13 cellular contexts compared by ENCODE assay signal in the genomic region with DNA sequence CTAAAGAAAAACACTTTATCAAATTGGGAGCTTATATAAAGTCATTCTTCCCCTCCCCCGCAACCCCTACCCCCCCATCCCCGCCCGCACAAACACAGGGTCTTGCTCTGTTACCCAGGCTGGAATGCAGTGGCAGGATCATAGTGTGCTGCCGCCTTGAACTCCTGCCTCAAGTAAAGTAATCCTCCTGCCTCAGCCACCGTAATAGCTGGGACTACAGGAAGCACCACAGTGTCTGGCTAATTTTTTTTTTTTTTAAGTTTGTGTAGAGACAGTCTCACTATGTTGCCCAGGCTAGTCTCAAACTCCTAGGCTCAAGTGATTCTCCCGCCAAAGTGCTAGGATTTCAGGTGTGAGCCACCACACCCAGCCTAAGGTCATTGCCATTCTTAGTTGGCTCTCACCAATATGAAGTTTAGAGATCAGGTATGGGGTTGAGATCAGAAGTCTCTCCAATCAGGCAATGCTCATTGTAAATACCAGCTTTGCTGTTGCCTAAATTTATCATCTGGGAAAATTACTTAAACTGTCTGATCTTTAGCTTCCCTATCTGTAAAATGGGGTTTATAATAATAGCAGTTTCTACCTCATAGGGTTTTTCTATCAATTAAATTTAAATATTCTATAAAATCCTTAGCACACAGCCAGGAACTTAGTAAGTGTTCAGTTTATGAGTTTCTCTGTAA.
DNase-seq lines count a peak whose midpoint lies in the region; ATAC-seq, FAIRE-seq and TF ChIP-seq lines count a peak whose summit lies in the region.
"Had no signal": no experiment of that assay in that cellular context is flagged by ENCODE, and none has a peak within 500 bp of the region (broad histone marks: within the 10 kb centered on the region; RNA-seq: fewer than 3 reads in every experiment).

No MANE protein-coding gene starts in this region.

- TF ChIP-seq CTCF in A549 (IDR thresholded peaks at IDR 0.05), result no peak

- peak overlapping the region in 1 of 2 experiments; percentile 52; a peak in 3 of 6 replicates for H3K27ac ChIP-seq in A549
- peak overlapping the region; percentile 58 for H3K27ac ChIP-seq in mesodermal cell (ENCODE audit: low read depth, low read length, severe bottlenecking)

- TF ChIP-seq RAD21 in A549 (conservative IDR thresholded peaks at IDR 0.05 in 1 of 2, IDR thresholded peaks at IDR 0.05 in 1 of 2), result no peak

- peak overlapping the region; percentile 20; the same call in 1 of the 3 replicates for H3K4me2 ChIP-seq in A549

- no peaks in the 10 kb centered on the region for H3K9me3 Mint-ChIP-seq in activated T-helper 2 cell treated with anti-CD3 and anti-CD28 coated beads, Interferon-gamma antibody, Interleukin-2, Interleukin-4, amounts not matched to agents 10 μg/mL and 5 μg/mL and 100 μg/mL, durations not matched to agents 14 hours and 24 hours and 36 hours

- H3K9me3 ChIP-seq in A549 (no peaks in the 10 kb centered on the region), mesodermal cell (ENCODE audit: control insufficient read depth, low read length) (no peaks in the 10 kb centered on the region)
- H3K9me3 ChIP-seq: Caco-2 had no signal

- H3K4me3 Mint-ChIP-seq in activated T-helper 2 cell treated with anti-CD3 and anti-CD28 coated beads, Interferon-gamma antibody, Interleukin-2, Interleukin-4, amounts not matched to agents 10 μg/mL and 5 μg/mL and 100 μg/mL, durations not matched to agents 14 hours and 24 hours and 36 hours (ENCODE audit: low read depth), result peak overlapping the region; percentile 33

- TF ChIP-seq POLR2A in A549 (IDR thresholded peaks at IDR 0.05; ENCODE audit: low read length), result no peak

- WGBS in A549 (ENCODE audit: missing lambda C conversion rate), result 84% methylated on average over 6 of the region's 6 CpGs
- WGBS in mesodermal cell (ENCODE audit: insufficient coverage in 2 of 2), 2 experiments, result 14% methylated on average over 1 of the region's 6 CpGs; no CpG with 5 or more reads in 1 of the 2 experiments

- peak overlapping the region; percentile 77 for H3K27ac Mint-ChIP-seq in activated T-helper 2 cell treated with anti-CD3 and anti-CD28 coated beads, Interferon-gamma antibody, Interleukin-2, Interleukin-4, amounts not matched to agents 10 μg/mL and 5 μg/mL and 100 μg/mL, durations not matched to agents 14 hours and 24 hours and 36 hours

- no peak for FAIRE-seq in A549 (lab: Jason Lieb, UNC)
- FAIRE-seq: colon had no signal

- TF ChIP-seq EP300 in A549 (IDR thresholded peaks at IDR 0.05), result no peak

- POLR2A ChIA-PET in A549 (lab: Yijun Ruan, JAX), result no interaction called here

- H3K4me1 Mint-ChIP-seq in activated T-helper 2 cell treated with anti-CD3 and anti-CD28 coated beads, Interferon-gamma antibody, Interleukin-2, Interleukin-4, amounts not matched to agents 10 μg/mL and 5 μg/mL and 100 μg/mL, durations not matched to agents 14 hours and 24 hours and 36 hours (ENCODE audit: low read depth), result peaks cover 83% of the 10 kb centered on the region

- DNase-seq in A549 (ENCODE audit: low read depth in 1 of 2, low spot score in 1 of 2), result no peak
- peak; percentile 39 for DNase-seq in ELF-1 (ENCODE audit: low read depth, low spot score)
- no peak for DNase-seq in activated T-helper 2 cell treated with anti-CD3 and anti-CD28 coated beads, Interferon-gamma antibody, Interleukin-2, Interleukin-4, amounts not matched to agents 10 μg/mL and 5 μg/mL and 100 μg/mL, durations not matched to agents 14 hours and 24 hours and 36 hours (ENCODE audit: low spot score)
- no peak for DNase-seq in NCI-H1092 (lab: John Stamatoyannopoulos, UW)
- DNase-seq in stimulated activated CD4-positive, alpha-beta T cell treated with anti-CD3 and anti-CD28 coated beads, Interleukin-1b, Interleukin-23, amount 100 ng/mL, for 48 hours, result no peak
- DNase-seq: foreskin melanocyte, retina had no signal

- peaks cover 48% of the 10 kb centered on the region for H3K36me3 ChIP-seq in mesodermal cell (ENCODE audit: control insufficient read depth, insufficient read depth, low read length)

- ATAC-seq in A549 (peak in 1 of 2 experiments; percentile 31; a peak in 1 of 6 replicates), GM18861 (IDR thresholded peaks at IDR 0.05; ENCODE audit: unreplicated experiment) (no peak), HG02588 (IDR thresholded peaks at IDR 0.05; ENCODE audit: unreplicated experiment) (no peak)

- H3K4me1 ChIP-seq in A549, result peaks cover 36% of the 10 kb centered on the region
- peaks cover 40% of the 10 kb centered on the region for H3K4me1 ChIP-seq in mesodermal cell (ENCODE audit: control insufficient read depth, insufficient read depth, low read length, poor library complexity, severe bottlenecking)

- peaks cover 67% of the 10 kb centered on the region for H3K36me3 Mint-ChIP-seq in activated T-helper 2 cell treated with anti-CD3 and anti-CD28 coated beads, Interferon-gamma antibody, Interleukin-2, Interleukin-4, amounts not matched to agents 10 μg/mL and 5 μg/mL and 100 μg/mL, durations not matched to agents 14 hours and 24 hours and 36 hours (ENCODE audit: low read depth)

- H3K27me3 Mint-ChIP-seq in activated T-helper 2 cell treated with anti-CD3 and anti-CD28 coated beads, Interferon-gamma antibody, Interleukin-2, Interleukin-4, amounts not matched to agents 10 μg/mL and 5 μg/mL and 100 μg/mL, durations not matched to agents 14 hours and 24 hours and 36 hours (ENCODE audit: low read depth), result no peaks in the 10 kb centered on the region

- intact Hi-C loops in activated T-helper 2 cell treated with anti-CD3 and anti-CD28 coated beads, Interferon-gamma antibody, Interleukin-2, Interleukin-4, amounts not matched to agents 10 μg/mL and 5 μg/mL and 100 μg/mL, durations not matched to agents 14 hours and 24 hours and 36 hours (cut with micrococcal nuclease), result loop anchor here (1.0 kb wide), 1 partner anchor 8 kb away; no protein-coding TSS in a partner anchor

- H3K4me3 ChIP-seq in A549 (no peak overlapping the region), mesodermal cell (ENCODE audit: extremely low read depth, insufficient read depth, low read length, poor library complexity, severe bottlenecking) (no peak overlapping the region)
- H3K4me3 ChIP-seq: lung had no signal

- CTCF ChIA-PET in A549 (lab: Yijun Ruan, JAX), result interaction anchor here (0.7 to 1.2 kb wide), 3 partner anchors 11 to 1367 kb away, joined by 3 read pairs; no protein-coding TSS in a partner anchor

TF ChIP-seq in A549, 52 proteins besides CTCF, POLR2A, EP300 and RAD21:
- TF ChIP-seq CBX8 (IDR thresholded peaks at IDR 0.05) (no peak), ZFP36 (IDR thresholded peaks at IDR 0.05; ENCODE audit: borderline replicate concordance, partially characterized antibody) (no peak), MAFK (IDR thresholded peaks at IDR 0.05; ENCODE audit: partially characterized antibody) (no peak)
